ENCODE assay signal across 1 cellular context in the genomic region with DNA sequence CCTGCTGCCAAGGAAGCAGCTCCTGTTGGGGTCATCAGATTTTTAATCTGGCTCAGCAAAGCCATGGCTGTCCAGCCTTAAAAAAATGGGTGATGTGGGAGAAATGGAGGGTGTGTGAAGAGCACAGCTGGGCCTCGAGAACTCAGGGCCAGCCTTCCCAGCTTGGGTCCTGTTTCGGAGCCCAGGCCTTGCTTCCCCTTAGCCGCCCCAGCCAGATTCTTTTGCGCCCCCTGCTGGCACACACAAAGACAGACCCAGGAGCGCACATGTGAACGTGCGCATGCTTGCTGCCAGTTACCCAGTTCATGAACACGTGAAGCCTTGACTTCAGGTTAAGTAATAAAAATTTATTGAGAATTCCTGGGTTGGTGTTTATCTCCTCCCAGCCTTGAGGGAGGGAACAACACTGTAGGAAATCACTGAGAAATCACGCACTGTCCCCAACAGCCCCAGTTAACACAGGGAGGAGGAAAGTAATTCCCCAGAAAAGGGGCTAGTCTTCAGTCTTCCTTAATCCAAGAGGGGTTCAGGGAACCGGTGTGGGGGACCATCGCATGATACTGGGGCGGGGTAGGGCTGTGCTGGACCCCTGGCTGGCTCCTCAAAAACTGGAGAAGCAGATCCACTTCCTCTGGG.
A peak's percentile ranks its signal among the peaks of the same experiment; 100 is the strongest.
TF ChIP-seq lines count a peak whose summit lies in the region.

No MANE protein-coding gene starts in this region.

TF ChIP-seq in HepG2, 621 proteins besides CTCF, POLR2A, EP300 and RAD21 (continued from another document and continues in another):
- TF ChIP-seq, protein P1, sequence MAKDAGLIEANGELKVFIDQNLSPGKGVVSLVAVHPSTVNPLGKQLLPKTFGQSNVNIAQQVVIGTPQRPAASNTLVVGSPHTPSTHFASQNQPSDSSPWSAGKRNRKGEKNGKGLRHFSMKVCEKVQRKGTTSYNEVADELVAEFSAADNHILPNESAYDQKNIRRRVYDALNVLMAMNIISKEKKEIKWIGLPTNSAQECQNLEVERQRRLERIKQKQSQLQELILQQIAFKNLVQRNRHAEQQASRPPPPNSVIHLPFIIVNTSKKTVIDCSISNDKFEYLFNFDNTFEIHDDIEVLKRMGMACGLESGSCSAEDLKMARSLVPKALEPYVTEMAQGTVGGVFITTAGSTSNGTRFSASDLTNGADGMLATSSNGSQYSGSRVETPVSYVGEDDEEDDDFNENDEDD (CRISPR knock-in tag; IDR thresholded peaks at IDR 0.05; ENCODE audit: borderline replicate concordance), result peak; percentile 48; the same call in 1 of the 2 replicates
- TF ChIP-seq MIER2 (CRISPR knock-in tag; IDR thresholded peaks at IDR 0.05), result no peak
- TF ChIP-seq PRPF4 (IDR thresholded peaks at IDR 0.05; ENCODE audit: low read depth, low read length, poor library complexity, severe bottlenecking), result peak; percentile 38
- peak; percentile 57 for TF ChIP-seq GATAD2A (CRISPR knock-in tag; IDR thresholded peaks at IDR 0.05)
- TF ChIP-seq, protein P2, sequence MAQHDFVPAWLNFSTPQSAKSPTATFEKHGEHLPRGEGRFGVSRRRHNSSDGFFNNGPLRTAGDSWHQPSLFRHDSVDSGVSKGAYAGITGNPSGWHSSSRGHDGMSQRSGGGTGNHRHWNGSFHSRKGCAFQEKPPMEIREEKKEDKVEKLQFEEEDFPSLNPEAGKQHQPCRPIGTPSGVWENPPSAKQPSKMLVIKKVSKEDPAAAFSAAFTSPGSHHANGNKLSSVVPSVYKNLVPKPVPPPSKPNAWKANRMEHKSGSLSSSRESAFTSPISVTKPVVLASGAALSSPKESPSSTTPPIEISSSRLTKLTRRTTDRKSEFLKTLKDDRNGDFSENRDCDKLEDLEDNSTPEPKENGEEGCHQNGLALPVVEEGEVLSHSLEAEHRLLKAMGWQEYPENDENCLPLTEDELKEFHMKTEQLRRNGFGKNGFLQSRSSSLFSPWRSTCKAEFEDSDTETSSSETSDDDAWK (CRISPR knock-in tag; IDR thresholded peaks at IDR 0.05), result no peak
- TF ChIP-seq, protein P3, sequence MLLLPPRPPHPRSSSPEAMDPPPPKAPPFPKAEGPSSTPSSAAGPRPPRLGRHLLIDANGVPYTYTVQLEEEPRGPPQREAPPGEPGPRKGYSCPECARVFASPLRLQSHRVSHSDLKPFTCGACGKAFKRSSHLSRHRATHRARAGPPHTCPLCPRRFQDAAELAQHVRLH (CRISPR knock-in tag; IDR thresholded peaks at IDR 0.05; ENCODE audit: borderline replicate concordance, low read depth), result 0 out of 2 replicates have a peak, but pooled peaks have one; percentile 38
- TF ChIP-seq, protein P4, sequence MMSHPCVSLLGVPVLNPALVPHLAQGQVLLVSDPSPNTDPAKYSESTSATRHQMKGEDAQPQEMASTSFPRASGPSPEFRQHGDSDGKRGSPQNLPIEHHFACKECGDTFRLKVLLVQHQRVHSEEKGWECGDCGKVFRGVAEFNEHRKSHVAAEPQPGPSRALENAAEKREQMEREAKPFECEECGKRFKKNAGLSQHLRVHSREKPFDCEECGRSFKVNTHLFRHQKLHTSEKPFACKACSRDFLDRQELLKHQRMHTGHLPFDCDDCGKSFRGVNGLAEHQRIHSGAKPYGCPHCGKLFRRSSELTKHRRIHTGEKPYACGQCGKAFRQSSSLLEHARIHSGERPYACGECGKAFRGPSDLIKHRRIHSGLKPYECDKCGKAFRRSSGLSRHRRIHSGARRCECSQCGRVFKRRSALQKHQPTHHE (CRISPR knock-in tag; IDR thresholded peaks at IDR 0.05; ENCODE audit: borderline replicate concordance), result 0 out of 2 replicates have a peak, but pooled peaks have one; percentile 23
- TF ChIP-seq BRCA1 (CRISPR knock-in tag; IDR thresholded peaks at IDR 0.05), result 0 out of 2 replicates have a peak, but pooled peaks have one; percentile 71
- no peak for TF ChIP-seq ZNF749 (CRISPR knock-in tag; IDR thresholded peaks at IDR 0.05; ENCODE audit: borderline replicate concordance)
- 0 out of 2 replicates have a peak, but pooled peaks have one; percentile 58 for TF ChIP-seq ZFP37 (CRISPR knock-in tag; IDR thresholded peaks at IDR 0.05; ENCODE audit: borderline replicate concordance)
- no peak for TF ChIP-seq REXO4 (CRISPR knock-in tag; IDR thresholded peaks at IDR 0.05; ENCODE audit: borderline replicate concordance)
- no peak for TF ChIP-seq HOXA9 (CRISPR knock-in tag; IDR thresholded peaks at IDR 0.05; ENCODE audit: borderline replicate concordance)
- TF ChIP-seq ERF (CRISPR knock-in tag; IDR thresholded peaks at IDR 0.05), result 0 out of 2 replicates have a peak, but pooled peaks have one; percentile 45
- TF ChIP-seq, protein P5, sequence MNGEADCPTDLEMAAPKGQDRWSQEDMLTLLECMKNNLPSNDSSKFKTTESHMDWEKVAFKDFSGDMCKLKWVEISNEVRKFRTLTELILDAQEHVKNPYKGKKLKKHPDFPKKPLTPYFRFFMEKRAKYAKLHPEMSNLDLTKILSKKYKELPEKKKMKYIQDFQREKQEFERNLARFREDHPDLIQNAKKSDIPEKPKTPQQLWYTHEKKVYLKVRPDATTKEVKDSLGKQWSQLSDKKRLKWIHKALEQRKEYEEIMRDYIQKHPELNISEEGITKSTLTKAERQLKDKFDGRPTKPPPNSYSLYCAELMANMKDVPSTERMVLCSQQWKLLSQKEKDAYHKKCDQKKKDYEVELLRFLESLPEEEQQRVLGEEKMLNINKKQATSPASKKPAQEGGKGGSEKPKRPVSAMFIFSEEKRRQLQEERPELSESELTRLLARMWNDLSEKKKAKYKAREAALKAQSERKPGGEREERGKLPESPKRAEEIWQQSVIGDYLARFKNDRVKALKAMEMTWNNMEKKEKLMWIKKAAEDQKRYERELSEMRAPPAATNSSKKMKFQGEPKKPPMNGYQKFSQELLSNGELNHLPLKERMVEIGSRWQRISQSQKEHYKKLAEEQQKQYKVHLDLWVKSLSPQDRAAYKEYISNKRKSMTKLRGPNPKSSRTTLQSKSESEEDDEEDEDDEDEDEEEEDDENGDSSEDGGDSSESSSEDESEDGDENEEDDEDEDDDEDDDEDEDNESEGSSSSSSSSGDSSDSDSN (CRISPR knock-in tag; IDR thresholded peaks at IDR 0.05), result 0 out of 2 replicates have a peak, but pooled peaks have one; percentile 34
- TF ChIP-seq, protein P6, sequence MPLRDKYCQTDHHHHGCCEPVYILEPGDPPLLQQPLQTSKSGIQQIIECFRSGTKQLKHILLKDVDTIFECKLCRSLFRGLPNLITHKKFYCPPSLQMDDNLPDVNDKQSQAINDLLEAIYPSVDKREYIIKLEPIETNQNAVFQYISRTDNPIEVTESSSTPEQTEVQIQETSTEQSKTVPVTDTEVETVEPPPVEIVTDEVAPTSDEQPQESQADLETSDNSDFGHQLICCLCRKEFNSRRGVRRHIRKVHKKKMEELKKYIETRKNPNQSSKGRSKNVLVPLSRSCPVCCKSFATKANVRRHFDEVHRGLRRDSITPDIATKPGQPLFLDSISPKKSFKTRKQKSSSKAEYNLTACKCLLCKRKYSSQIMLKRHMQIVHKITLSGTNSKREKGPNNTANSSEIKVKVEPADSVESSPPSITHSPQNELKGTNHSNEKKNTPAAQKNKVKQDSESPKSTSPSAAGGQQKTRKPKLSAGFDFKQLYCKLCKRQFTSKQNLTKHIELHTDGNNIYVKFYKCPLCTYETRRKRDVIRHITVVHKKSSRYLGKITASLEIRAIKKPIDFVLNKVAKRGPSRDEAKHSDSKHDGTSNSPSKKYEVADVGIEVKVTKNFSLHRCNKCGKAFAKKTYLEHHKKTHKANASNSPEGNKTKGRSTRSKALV (CRISPR knock-in tag; IDR thresholded peaks at IDR 0.05), result 0 out of 2 replicates have a peak, but pooled peaks have one; percentile 60
- TF ChIP-seq MXD4 (CRISPR knock-in tag; IDR thresholded peaks at IDR 0.05), result peak; percentile 26; the same call in 1 of the 2 replicates
- TF ChIP-seq HDAC2 (CRISPR knock-in tag; IDR thresholded peaks at IDR 0.05), result 0 out of 2 replicates have a peak, but pooled peaks have one; percentile 14
- TF ChIP-seq YY1 (IDR thresholded peaks at IDR 0.05; ENCODE audit: insufficient read depth, insufficient replicate concordance, low read depth, low read length), result peak; percentile 41
- TF ChIP-seq, protein P7, sequence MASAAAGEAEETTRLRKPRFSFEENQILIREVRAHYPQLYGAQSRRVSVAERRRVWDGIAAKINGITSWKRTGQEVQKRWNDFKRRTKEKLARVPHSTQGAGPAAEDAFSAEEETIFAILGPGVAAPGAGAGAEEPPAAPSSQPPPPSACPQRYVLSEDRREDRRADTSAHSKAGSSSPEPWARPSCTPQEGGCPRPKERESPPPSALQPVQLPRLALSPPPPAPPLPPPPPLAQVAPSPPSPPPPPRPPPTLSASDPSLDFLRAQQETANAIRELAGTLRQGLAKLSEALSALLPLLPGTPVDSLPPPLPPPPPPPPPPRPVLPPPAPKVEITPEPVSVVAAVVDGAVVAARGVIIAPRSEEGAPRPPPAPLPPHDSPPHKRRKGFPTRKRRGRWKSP (CRISPR knock-in tag; IDR thresholded peaks at IDR 0.05), result 0 out of 2 replicates have a peak, but pooled peaks have one; percentile 62
- TF ChIP-seq MED1 (CRISPR knock-in tag; IDR thresholded peaks at IDR 0.05), result peak; percentile 48
- TF ChIP-seq SALL1 (CRISPR knock-in tag; IDR thresholded peaks at IDR 0.05), result 0 out of 2 replicates have a peak, but pooled peaks have one; percentile 40
- TF ChIP-seq ZBTB1 (CRISPR knock-in tag; IDR thresholded peaks at IDR 0.05; ENCODE audit: borderline replicate concordance), result no peak
- no peak for TF ChIP-seq NFYC (CRISPR knock-in tag; IDR thresholded peaks at IDR 0.05)
- peak; percentile 74; the same call in 1 of the 2 replicates for TF ChIP-seq TEAD2 (CRISPR knock-in tag; IDR thresholded peaks at IDR 0.05)
- peak; percentile 53; the same call in 1 of the 2 replicates for TF ChIP-seq HOXD1 (CRISPR knock-in tag; IDR thresholded peaks at IDR 0.05)
- TF ChIP-seq RARA (CRISPR knock-in tag; IDR thresholded peaks at IDR 0.05), result 0 out of 2 replicates have a peak, but pooled peaks have one; percentile 17
- TF ChIP-seq MAFG (CRISPR knock-in tag; IDR thresholded peaks at IDR 0.05), result no peak
- peak; percentile 69; the same call in 1 of the 3 replicates for TF ChIP-seq MXI1 (IDR thresholded peaks at IDR 0.05; ENCODE audit: borderline replicate concordance, low read depth, low read length)
- no peak for TF ChIP-seq NFE2 (CRISPR knock-in tag; IDR thresholded peaks at IDR 0.05)
- no peak for TF ChIP-seq SOX6 (IDR thresholded peaks at IDR 0.05)
- TF ChIP-seq SOX6 (CRISPR knock-in tag; IDR thresholded peaks at IDR 0.05), result 0 out of 2 replicates have a peak, but pooled peaks have one; percentile 27
- TF ChIP-seq POLR2G (IDR thresholded peaks at IDR 0.05; ENCODE audit: low read depth, low read length), result no peak
- TF ChIP-seq, protein P8, sequence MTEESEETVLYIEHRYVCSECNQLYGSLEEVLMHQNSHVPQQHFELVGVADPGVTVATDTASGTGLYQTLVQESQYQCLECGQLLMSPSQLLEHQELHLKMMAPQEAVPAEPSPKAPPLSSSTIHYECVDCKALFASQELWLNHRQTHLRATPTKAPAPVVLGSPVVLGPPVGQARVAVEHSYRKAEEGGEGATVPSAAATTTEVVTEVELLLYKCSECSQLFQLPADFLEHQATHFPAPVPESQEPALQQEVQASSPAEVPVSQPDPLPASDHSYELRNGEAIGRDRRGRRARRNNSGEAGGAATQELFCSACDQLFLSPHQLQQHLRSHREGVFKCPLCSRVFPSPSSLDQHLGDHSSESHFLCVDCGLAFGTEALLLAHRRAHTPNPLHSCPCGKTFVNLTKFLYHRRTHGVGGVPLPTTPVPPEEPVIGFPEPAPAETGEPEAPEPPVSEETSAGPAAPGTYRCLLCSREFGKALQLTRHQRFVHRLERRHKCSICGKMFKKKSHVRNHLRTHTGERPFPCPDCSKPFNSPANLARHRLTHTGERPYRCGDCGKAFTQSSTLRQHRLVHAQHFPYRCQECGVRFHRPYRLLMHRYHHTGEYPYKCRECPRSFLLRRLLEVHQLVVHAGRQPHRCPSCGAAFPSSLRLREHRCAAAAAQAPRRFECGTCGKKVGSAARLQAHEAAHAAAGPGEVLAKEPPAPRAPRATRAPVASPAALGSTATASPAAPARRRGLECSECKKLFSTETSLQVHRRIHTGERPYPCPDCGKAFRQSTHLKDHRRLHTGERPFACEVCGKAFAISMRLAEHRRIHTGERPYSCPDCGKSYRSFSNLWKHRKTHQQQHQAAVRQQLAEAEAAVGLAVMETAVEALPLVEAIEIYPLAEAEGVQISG (CRISPR knock-in tag; IDR thresholded peaks at IDR 0.05), result peak; percentile 51; the same call in 1 of the 2 replicates
- TF ChIP-seq NAIF1 (CRISPR knock-in tag; IDR thresholded peaks at IDR 0.05; ENCODE audit: borderline replicate concordance), result no peak
- no peak; the same call in 1 of the 2 replicates for TF ChIP-seq SPEN (CRISPR knock-in tag; IDR thresholded peaks at IDR 0.05; ENCODE audit: low read depth)
- TF ChIP-seq RXRA (CRISPR knock-in tag; IDR thresholded peaks at IDR 0.05), result peak; percentile 52
- TF ChIP-seq ZNF510 (CRISPR knock-in tag; IDR thresholded peaks at IDR 0.05; ENCODE audit: low read depth), result 0 out of 2 replicates have a peak, but pooled peaks have one; percentile 65
- TF ChIP-seq ISL2 (CRISPR knock-in tag; IDR thresholded peaks at IDR 0.05), result peak; percentile 55
- TF ChIP-seq ZNF549 (CRISPR knock-in tag; IDR thresholded peaks at IDR 0.05), result peak; percentile 33; the same call in 1 of the 2 replicates
- TF ChIP-seq POLR2AphosphoS5 (IDR thresholded peaks at IDR 0.05; ENCODE audit: low read depth, low read length), result peak; percentile 56
- TF ChIP-seq MYC (CRISPR knock-in tag; IDR thresholded peaks at IDR 0.05; ENCODE audit: borderline replicate concordance), result peak; percentile 79
- TF ChIP-seq ZNF205 (CRISPR knock-in tag; IDR thresholded peaks at IDR 0.05), result 0 out of 2 replicates have a peak, but pooled peaks have one; percentile 25
- TF ChIP-seq ZNF143 (CRISPR knock-in tag; IDR thresholded peaks at IDR 0.05), result no peak
- TF ChIP-seq, protein P9, sequence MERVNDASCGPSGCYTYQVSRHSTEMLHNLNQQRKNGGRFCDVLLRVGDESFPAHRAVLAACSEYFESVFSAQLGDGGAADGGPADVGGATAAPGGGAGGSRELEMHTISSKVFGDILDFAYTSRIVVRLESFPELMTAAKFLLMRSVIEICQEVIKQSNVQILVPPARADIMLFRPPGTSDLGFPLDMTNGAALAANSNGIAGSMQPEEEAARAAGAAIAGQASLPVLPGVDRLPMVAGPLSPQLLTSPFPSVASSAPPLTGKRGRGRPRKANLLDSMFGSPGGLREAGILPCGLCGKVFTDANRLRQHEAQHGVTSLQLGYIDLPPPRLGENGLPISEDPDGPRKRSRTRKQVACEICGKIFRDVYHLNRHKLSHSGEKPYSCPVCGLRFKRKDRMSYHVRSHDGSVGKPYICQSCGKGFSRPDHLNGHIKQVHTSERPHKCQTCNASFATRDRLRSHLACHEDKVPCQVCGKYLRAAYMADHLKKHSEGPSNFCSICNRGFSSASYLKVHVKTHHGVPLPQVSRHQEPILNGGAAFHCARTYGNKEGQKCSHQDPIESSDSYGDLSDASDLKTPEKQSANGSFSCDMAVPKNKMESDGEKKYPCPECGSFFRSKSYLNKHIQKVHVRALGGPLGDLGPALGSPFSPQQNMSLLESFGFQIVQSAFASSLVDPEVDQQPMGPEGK (CRISPR knock-in tag; IDR thresholded peaks at IDR 0.05), result peak; percentile 31; the same call in 1 of the 2 replicates
- TF ChIP-seq, protein P10, sequence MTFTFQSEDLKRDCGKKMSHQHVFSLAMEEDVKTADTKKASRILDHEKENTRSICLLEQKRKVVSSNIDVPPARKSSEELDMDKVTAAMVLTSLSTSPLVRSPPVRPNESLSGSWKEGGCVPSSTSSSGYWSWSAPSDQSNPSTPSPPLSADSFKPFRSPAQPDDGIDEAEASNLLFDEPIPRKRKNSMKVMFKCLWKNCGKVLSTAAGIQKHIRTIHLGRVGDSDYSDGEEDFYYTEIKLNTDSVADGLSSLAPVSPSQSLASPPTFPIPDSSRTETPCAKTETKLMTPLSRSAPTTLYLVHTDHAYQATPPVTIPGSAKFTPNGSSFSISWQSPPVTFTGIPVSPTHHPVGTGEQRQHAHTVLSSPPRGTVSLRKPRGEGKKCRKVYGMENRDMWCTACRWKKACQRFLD (CRISPR knock-in tag; IDR thresholded peaks at IDR 0.05; ENCODE audit: borderline replicate concordance), result 0 out of 2 replicates have a peak, but pooled peaks have one; percentile 34
- TF ChIP-seq ZBTB3 (CRISPR knock-in tag; IDR thresholded peaks at IDR 0.05; ENCODE audit: borderline replicate concordance, low read depth), result no peak
